19 cellular contexts compared by ENCODE assay signal in genomic region chr19:49829721-49830120, GRCh38.
"Had no signal": no experiment of that assay in that cellular context is flagged by ENCODE, and none has a peak within 500 bp of the region (broad histone marks: within the 10 kb centered on the region; RNA-seq: fewer than 3 reads in every experiment).

No MANE protein-coding gene starts in this region.

- H3K27me3 ChIP-seq: MG63, SJCRH30 had no signal

- H3K9me3 ChIP-seq: MG63, SJCRH30 had no signal

- H3K4me3 ChIP-seq: MG63, SJCRH30 had no signal

- H3K27ac ChIP-seq: SJCRH30 had no signal

- DNase-seq: IMR-90, Karpas-422, KG1, MG63, NCI-H1092, NCI-H1105 treated with DMSO at 0.1 percent for 48 hours, NCI-H1417 treated with DMSO at 0.1 percent for 48 hours, NCI-H146, NCI-H1694 treated with DMSO at 0.1 percent for 48 hours, NCI-H1930, NCI-H2081, NCI-H2107, NCI-H2227 treated with DMSO at 0.1 percent for 48 hours, NCI-H524, NCI-H526 treated with DMSO at 0.1 percent for 48 hours, NCI-H774, PC-3, SHP77 treated with DMSO at 0.1 percent for 48 hours, SJCRH30 had no signal
